ENCODE assay signal across 16 cellular contexts in the genomic region with DNA sequence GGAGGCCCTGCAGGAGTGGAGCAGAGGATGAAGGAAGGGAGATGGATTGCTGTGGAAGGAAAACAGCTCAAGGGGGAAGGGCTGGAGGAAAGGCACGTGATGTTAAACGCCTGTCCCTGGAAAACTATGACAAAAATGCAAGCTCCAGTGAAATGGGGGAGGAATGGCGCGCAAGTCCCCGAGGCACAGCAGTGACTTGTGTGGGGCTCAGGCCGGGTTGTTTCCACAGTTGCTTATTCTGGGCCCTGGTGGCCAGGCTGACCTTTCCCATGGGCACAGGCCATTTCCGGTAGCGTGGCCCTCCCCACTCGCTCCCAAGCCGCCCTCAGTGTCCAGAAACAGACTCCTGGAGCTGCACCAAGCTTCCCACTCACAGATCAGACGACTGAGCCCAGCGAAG.
DNase-seq lines count a peak whose midpoint lies in the region; ATAC-seq and TF ChIP-seq lines count a peak whose summit lies in the region.
"Had no signal": no experiment of that assay in that cellular context is flagged by ENCODE, and none has a peak within 500 bp of the region (broad histone marks: within the 10 kb centered on the region; RNA-seq: fewer than 3 reads in every experiment).

No MANE protein-coding gene starts in this region.

- H3K27me3 ChIP-seq in testis, result no peaks in the 10 kb centered on the region
- H3K27me3 ChIP-seq in thyroid gland, result no peaks in the 10 kb centered on the region
- H3K27me3 ChIP-seq: ovary had no signal

- TF ChIP-seq POLR2A in testis (IDR thresholded peaks at IDR 0.05) (no peak), thyroid gland (IDR thresholded peaks at IDR 0.05) (no peak)

- no peak overlapping the region for H3K4me3 Mint-ChIP-seq in T-helper 1 cell treated with Interleukin-12 subunit alpha and Interleukin-12 subunit beta and Interleukin-4 antibody, amounts not matched to agents 30 μg/mL and 1 μg/mL, for 36 hours
- no peak overlapping the region for H3K4me3 Mint-ChIP-seq in activated T-helper 1 cell treated with anti-CD3 and anti-CD28 coated beads, Interleukin-12 subunit alpha, Interleukin-12 subunit beta, Interleukin-2, Interleukin-4 antibody, amounts not matched to agents 30 ng/mL and 10 ng/mL and 1 ng/mL, durations not matched to agents 14 hours and 24 hours and 36 hours
- H3K4me3 Mint-ChIP-seq: activated naive CD8-positive, alpha-beta T cell; GM23338 had no signal

- H3K4me1 Mint-ChIP-seq in T-helper 1 cell treated with Interleukin-12 subunit alpha and Interleukin-12 subunit beta and Interleukin-4 antibody, amounts not matched to agents 30 μg/mL and 1 μg/mL, for 36 hours (ENCODE audit: low read depth), result peaks cover 33% of the 10 kb centered on the region
- H3K4me1 Mint-ChIP-seq in activated T-helper 1 cell treated with anti-CD3 and anti-CD28 coated beads, Interleukin-12 subunit alpha, Interleukin-12 subunit beta, Interleukin-2, Interleukin-4 antibody, amounts not matched to agents 30 ng/mL and 10 ng/mL and 1 ng/mL, durations not matched to agents 14 hours and 24 hours and 36 hours (ENCODE audit: low read depth), result peaks cover 37% of the 10 kb centered on the region
- H3K4me1 Mint-ChIP-seq: GM23338 had no signal

- H3K9me3 Mint-ChIP-seq in T-helper 1 cell treated with Interleukin-12 subunit alpha and Interleukin-12 subunit beta and Interleukin-4 antibody, amounts not matched to agents 30 μg/mL and 1 μg/mL, for 36 hours, result peaks cover 24% of the 10 kb centered on the region
- peaks cover 31% of the 10 kb centered on the region for H3K9me3 Mint-ChIP-seq in activated T-helper 1 cell treated with anti-CD3 and anti-CD28 coated beads, Interleukin-12 subunit alpha, Interleukin-12 subunit beta, Interleukin-2, Interleukin-4 antibody, amounts not matched to agents 30 ng/mL and 10 ng/mL and 1 ng/mL, durations not matched to agents 14 hours and 24 hours and 36 hours

- no peaks in the 10 kb centered on the region for H3K36me3 ChIP-seq in testis (ENCODE audit: low read depth, missing control alignments)
- H3K36me3 ChIP-seq in thyroid gland, result no peaks in the 10 kb centered on the region
- H3K36me3 ChIP-seq: ovary had no signal

- peaks cover 35% of the 10 kb centered on the region for H3K36me3 Mint-ChIP-seq in T-helper 1 cell treated with Interleukin-12 subunit alpha and Interleukin-12 subunit beta and Interleukin-4 antibody, amounts not matched to agents 30 μg/mL and 1 μg/mL, for 36 hours (ENCODE audit: low read depth)
- H3K36me3 Mint-ChIP-seq in activated T-helper 1 cell treated with anti-CD3 and anti-CD28 coated beads, Interleukin-12 subunit alpha, Interleukin-12 subunit beta, Interleukin-2, Interleukin-4 antibody, amounts not matched to agents 30 ng/mL and 10 ng/mL and 1 ng/mL, durations not matched to agents 14 hours and 24 hours and 36 hours (ENCODE audit: low read depth), result peaks cover 40% of the 10 kb centered on the region

- H3K9me3 ChIP-seq in testis, result no peaks in the 10 kb centered on the region
- H3K9me3 ChIP-seq in thyroid gland, result no peaks in the 10 kb centered on the region
- H3K9me3 ChIP-seq: ovary, SK-N-SH had no signal

- WGBS in testis, 2 donors, result 57 to 81% methylated on average over 11 to 12 of the region's 12 CpGs
- WGBS in thyroid gland, 2 donors, result 61 to 84% methylated on average over 12 of the region's 12 CpGs

- peak; percentile 30 for ATAC-seq in left lobe of liver
- ATAC-seq: GM23338 had no signal

- DNase-seq in T-helper 1 cell (no peak), coronary artery (ENCODE audit: low spot score) (peak; percentile 93), left lobe of liver (ENCODE audit: low spot score) (no peak), testis (no peak), RKO (ENCODE audit: low spot score) (no peak), thyroid gland (no peak)
- no peak for DNase-seq in activated T-helper 1 cell treated with anti-CD3 and anti-CD28 coated beads, Interleukin-12 subunit alpha, Interleukin-12 subunit beta, Interleukin-2, Interleukin-4 antibody, amounts not matched to agents 30 ng/mL and 10 ng/mL and 1 ng/mL, durations not matched to agents 14 hours and 24 hours and 36 hours (ENCODE audit: low spot score)
- DNase-seq: NCI-H1092; ovary; SK-N-SH; stimulated activated CD4-positive, alpha-beta T cell treated with anti-CD3 and anti-CD28 coated beads, Interleukin-1b, Interleukin-23, amount 100 ng/mL, for 48 hours had no signal

- intact Hi-C loops in testis (cut with DNase I; ENCODE audit: low total_unique reads) (no loop called here), thyroid gland (cut with DNase I) (no loop called here)
- intact Hi-C loops in activated T-helper 1 cell treated with anti-CD3 and anti-CD28 coated beads, Interleukin-12 subunit alpha, Interleukin-12 subunit beta, Interleukin-2, Interleukin-4 antibody, amounts not matched to agents 30 ng/mL and 10 ng/mL and 1 ng/mL, durations not matched to agents 14 hours and 24 hours and 36 hours (cut with micrococcal nuclease), result no loop called here

- H3K4me1 ChIP-seq in testis, result no peaks in the 10 kb centered on the region
- H3K4me1 ChIP-seq in thyroid gland, result no peaks in the 10 kb centered on the region

- peak overlapping the region; percentile 77 to 96 for H3K27ac ChIP-seq in coronary artery
- H3K27ac ChIP-seq in testis, result peak overlapping the region; percentile 29 to 63
- no peak overlapping the region for H3K27ac ChIP-seq in thyroid gland
- H3K27ac ChIP-seq: 22Rv1, ovary, VCaP had no signal

- peak overlapping the region; percentile 26 for H3K27ac Mint-ChIP-seq in T-helper 1 cell treated with Interleukin-12 subunit alpha and Interleukin-12 subunit beta and Interleukin-4 antibody, amounts not matched to agents 30 μg/mL and 1 μg/mL, for 36 hours
- no peak overlapping the region for H3K27ac Mint-ChIP-seq in activated T-helper 1 cell treated with anti-CD3 and anti-CD28 coated beads, Interleukin-12 subunit alpha, Interleukin-12 subunit beta, Interleukin-2, Interleukin-4 antibody, amounts not matched to agents 30 ng/mL and 10 ng/mL and 1 ng/mL, durations not matched to agents 14 hours and 24 hours and 36 hours
- H3K27ac Mint-ChIP-seq: GM23338 had no signal

- H3K4me3 ChIP-seq in coronary artery (no peak overlapping the region), testis (no peak overlapping the region), thyroid gland (replicated peaks in 1 of 3) (no peak overlapping the region)
- H3K4me3 ChIP-seq: GM23338, ovary had no signal

- TF ChIP-seq CTCF in coronary artery (IDR thresholded peaks at IDR 0.05) (no peak), testis (IDR thresholded peaks at IDR 0.05) (no peak), thyroid gland (IDR thresholded peaks at IDR 0.05) (no peak)

- H3K27me3 Mint-ChIP-seq in T-helper 1 cell treated with Interleukin-12 subunit alpha and Interleukin-12 subunit beta and Interleukin-4 antibody, amounts not matched to agents 30 μg/mL and 1 μg/mL, for 36 hours (ENCODE audit: low read depth), result no peaks in the 10 kb centered on the region
- peaks cover 2% of the 10 kb centered on the region for H3K27me3 Mint-ChIP-seq in activated T-helper 1 cell treated with anti-CD3 and anti-CD28 coated beads, Interleukin-12 subunit alpha, Interleukin-12 subunit beta, Interleukin-2, Interleukin-4 antibody, amounts not matched to agents 30 ng/mL and 10 ng/mL and 1 ng/mL, durations not matched to agents 14 hours and 24 hours and 36 hours (ENCODE audit: insufficient read depth)
- H3K27me3 Mint-ChIP-seq: activated naive CD8-positive, alpha-beta T cell had no signal

Comparison
In these comparisons a context has a peak if more than half of its experiments do, and no peak if none do; other contexts are left out.
1. H3K27ac ChIP-seq: peak in coronary artery (2 of 2) and testis (2 of 2); none in thyroid gland (0 of 3).